ENCODE assay signal across 10 cellular contexts in the genomic region with DNA sequence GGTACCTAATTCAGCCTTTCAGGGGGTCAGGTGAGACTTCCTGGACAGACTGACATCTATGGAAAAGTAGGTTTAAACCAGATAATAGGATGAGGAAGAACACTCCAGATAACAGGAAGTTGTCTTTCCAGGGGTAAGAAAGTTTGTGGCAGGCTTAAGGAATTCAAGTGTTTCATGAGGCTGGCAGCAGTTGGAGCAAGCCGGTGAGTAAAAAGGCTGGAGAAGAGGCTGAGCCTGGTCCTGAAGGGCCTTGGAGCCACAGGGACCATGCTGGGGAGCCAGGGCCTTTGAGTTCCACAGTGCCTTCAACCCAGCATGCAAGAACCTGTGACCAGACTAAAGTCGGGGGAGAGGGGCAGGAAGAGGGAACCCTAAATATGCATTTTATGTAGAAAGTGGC.
A peak's percentile ranks its signal among the peaks of the same experiment; 100 is the strongest.
DNase-seq lines count a peak whose midpoint lies in the region; ATAC-seq, FAIRE-seq and TF ChIP-seq lines count a peak whose summit lies in the region.
"Had no signal": no experiment of that assay in that cellular context is flagged by ENCODE, and none has a peak within 500 bp of the region (broad histone marks: within the 10 kb centered on the region; RNA-seq: fewer than 3 reads in every experiment).

No MANE protein-coding gene starts in this region.

- no peak overlapping the region for H3K14ac ChIP-seq in mesenchymal stem cell (ENCODE audit: low read length in 2 of 2)

- H3K23ac ChIP-seq in mesenchymal stem cell (ENCODE audit: low read length in 2 of 2), result no peak overlapping the region

- peak overlapping the region in 1 of 2 experiments; percentile 13 for H2BK12ac ChIP-seq in mesenchymal stem cell (ENCODE audit: low read length in 2 of 2)

- ATAC-seq in HG03280 (IDR thresholded peaks at IDR 0.05; ENCODE audit: unreplicated experiment) (no peak), HG03039 (IDR thresholded peaks at IDR 0.05; ENCODE audit: unreplicated experiment) (no peak)
- ATAC-seq: lower lobe of right lung had no signal

- H3K9me3 ChIP-seq in mesenchymal stem cell (ENCODE audit: control insufficient read depth, low read length), result no peaks in the 10 kb centered on the region
- H3K9me3 ChIP-seq: lower lobe of right lung had no signal

- H2AK5ac ChIP-seq in mesenchymal stem cell (ENCODE audit: low read length, severe bottlenecking), result no peak overlapping the region

- peak overlapping the region; percentile 82 for H3K9ac ChIP-seq in mesenchymal stem cell (ENCODE audit: low read length)

- H3K27ac ChIP-seq in mesenchymal stem cell (ENCODE audit: low read length, poor library complexity, severe bottlenecking), result no peak overlapping the region
- H3K27ac ChIP-seq: lower lobe of right lung had no signal

- TF ChIP-seq CTCF in AG04449 (IDR thresholded peaks at IDR 0.05; ENCODE audit: insufficient read depth, low read length, missing control alignments), result no peak
- TF ChIP-seq CTCF in bronchial epithelial cell (IDR thresholded peaks at IDR 0.05; ENCODE audit: insufficient read depth, low read length, severe bottlenecking), result no peak

- CTCF ChIA-PET in AG04449 (lab: Yijun Ruan, JAX), result interaction anchor here (0.9 kb wide), 1 partner anchor 15 kb away, joined by 3 read pairs; no protein-coding TSS in a partner anchor

- POLR2A ChIA-PET in AG04449 (lab: Yijun Ruan, JAX), result no interaction called here

- no peak for DNase-seq in AG04449 (ENCODE audit: low read depth, low spot score)
- DNase-seq in HT1080 (ENCODE audit: low read depth), result peak; percentile 25
- peak; percentile 15 for DNase-seq in bronchial epithelial cell (ENCODE audit: low read depth)
- DNase-seq in mesenchymal stem cell, result no peak
- no peak for DNase-seq in NCI-H2227 treated with DMSO at 0.1 percent for 48 hours (lab: John Stamatoyannopoulos, UW)
- DNase-seq in NCI-H1092 (lab: John Stamatoyannopoulos, UW), result no peak
- DNase-seq: activated naive CD4-positive, alpha-beta T cell treated with anti-CD3 and anti-CD28 coated beads for 36 hours; lower lobe of right lung had no signal

- peak overlapping the region; percentile 19 for H4K8ac ChIP-seq in mesenchymal stem cell (ENCODE audit: low read length)

- no peak overlapping the region for H3K4ac ChIP-seq in mesenchymal stem cell (ENCODE audit: low read depth in 1 of 2, low read length in 2 of 2)

- no peak overlapping the region for H2BK5ac ChIP-seq in mesenchymal stem cell (ENCODE audit: low read depth, low read length, poor library complexity, severe bottlenecking)

- H3K27me3 ChIP-seq in bronchial epithelial cell (ENCODE audit: control insufficient read depth, insufficient read depth, low read length) (no peaks in the 10 kb centered on the region), mesenchymal stem cell (ENCODE audit: control insufficient read depth in 1 of 2, insufficient read depth in 1 of 2, low read length in 2 of 2) (no peaks in the 10 kb centered on the region)

- peak overlapping the region; percentile 36; the same call in 1 of the 2 replicates for H3K4me3 ChIP-seq in AG04449 (ENCODE audit: low read depth, low read length)
- no peak overlapping the region for H3K4me3 ChIP-seq in bronchial epithelial cell (ENCODE audit: low read depth, low read length)
- peak overlapping the region in 1 of 2 experiments; percentile 59 for H3K4me3 ChIP-seq in mesenchymal stem cell (ENCODE audit: insufficient read depth in 1 of 2, low read depth in 1 of 2, low read length in 2 of 2)
- H3K4me3 ChIP-seq: lower lobe of right lung had no signal

- no peak overlapping the region for H2AFZ ChIP-seq in mesenchymal stem cell (ENCODE audit: low read depth, low read length)

- no peak overlapping the region for H2BK15ac ChIP-seq in mesenchymal stem cell (ENCODE audit: low read depth, poor library complexity, severe bottlenecking)

- peaks cover 15% of the 10 kb centered on the region for H3K4me1 ChIP-seq in mesenchymal stem cell (ENCODE audit: control insufficient read depth, insufficient read depth, low read depth, low read length)
- H3K4me1 ChIP-seq: lower lobe of right lung had no signal

- H3K18ac ChIP-seq in mesenchymal stem cell (ENCODE audit: low read depth in 1 of 2, low read length in 2 of 2), result no peak overlapping the region

- no peak for FAIRE-seq in bronchial epithelial cell (lab: Jason Lieb, UNC)

- WGBS in mesenchymal stem cell, result 58% methylated on average over 1 of the region's 2 CpGs

- no peak overlapping the region for H2BK120ac ChIP-seq in mesenchymal stem cell (ENCODE audit: low read depth, low read length)

- H4K91ac ChIP-seq in mesenchymal stem cell (ENCODE audit: low read length), result no peak overlapping the region

- H3K4me2 ChIP-seq in mesenchymal stem cell (ENCODE audit: low read length, poor library complexity, severe bottlenecking), result no peak overlapping the region

- H3K36me3 ChIP-seq in bronchial epithelial cell (ENCODE audit: control insufficient read depth, insufficient read depth, low read length) (no peaks in the 10 kb centered on the region), mesenchymal stem cell (ENCODE audit: control insufficient read depth in 1 of 2, insufficient read depth in 2 of 2, low read depth in 1 of 2, low read length in 2 of 2) (no peaks in the 10 kb centered on the region)
- H3K36me3 ChIP-seq: lower lobe of right lung had no signal

- no peaks in the 10 kb centered on the region for H3K79me1 ChIP-seq in mesenchymal stem cell (replicated peaks; ENCODE audit: low read length, poor library complexity, severe bottlenecking)

Comparison
In these comparisons a context has a peak if more than half of its experiments do, and no peak if none do; other contexts are left out.
1. DNase-seq: peak in HT1080 (single experiment) and bronchial epithelial cell (single experiment); none in AG04449 (single experiment), mesenchymal stem cell (single experiment), NCI-H2227 treated with DMSO at 0.1 percent for 48 hours (single experiment) and NCI-H1092 (single experiment).